In the genomic region with DNA sequence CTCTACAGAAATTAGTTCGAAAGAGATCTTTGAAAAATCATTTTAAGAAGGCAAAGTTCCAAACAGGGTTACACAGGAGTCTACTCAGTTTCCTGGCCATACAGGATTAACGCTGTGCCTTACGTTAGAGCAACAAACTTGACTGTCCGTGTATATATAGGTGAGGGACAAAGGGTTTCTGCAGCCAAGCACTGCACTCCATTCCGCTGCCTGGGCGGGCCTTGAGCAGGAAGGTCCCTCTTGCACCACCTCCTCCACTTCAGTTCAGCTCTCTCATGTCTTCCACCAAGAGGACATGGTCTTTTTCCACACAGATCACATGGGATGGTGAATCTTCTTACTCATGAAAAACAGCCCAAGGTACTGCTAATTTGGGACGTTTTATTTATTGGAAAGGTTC, we compare ENCODE assay signal across 15 cellular contexts. TPM values are rescaled to one million over a fixed set of nuclear protein-coding genes. Genes with fewer than 3 reads are reported as not detected.
DNase-seq lines count a peak whose midpoint lies in the region; ATAC-seq and TF ChIP-seq lines count a peak whose summit lies in the region.
"Had no signal": no experiment of that assay in that cellular context is flagged by ENCODE, and none has a peak within 500 bp of the region (broad histone marks: within the 10 kb centered on the region; RNA-seq: fewer than 3 reads in every experiment).

No MANE protein-coding gene starts in this region.

- peaks cover 7% of the 10 kb centered on the region for H3K4me1 Mint-ChIP-seq in activated naive CD8-positive, alpha-beta T cell (ENCODE audit: low read depth)
- peaks cover 12% of the 10 kb centered on the region for H3K4me1 Mint-ChIP-seq in activated naive CD8-positive, alpha-beta T cell treated with anti-CD3 and anti-CD28 coated beads, Interleukin-2, amount 50 U/mL, for 24 hours
- H3K4me1 Mint-ChIP-seq in chondrocyte (ENCODE audit: low read depth): peaks cover 13% of the 10 kb centered on the region
- no peaks in the 10 kb centered on the region for H3K4me1 Mint-ChIP-seq in nephron progenitor cell
- H3K4me1 Mint-ChIP-seq: IgD-negative memory B cell had no signal

- H3K9me3 Mint-ChIP-seq in activated naive CD8-positive, alpha-beta T cell (ENCODE audit: low read depth): no peaks in the 10 kb centered on the region
- peaks cover 6% of the 10 kb centered on the region for H3K9me3 Mint-ChIP-seq in activated naive CD8-positive, alpha-beta T cell treated with anti-CD3 and anti-CD28 coated beads, Interleukin-2, amount 50 U/mL, for 24 hours
- no peaks in the 10 kb centered on the region for H3K9me3 Mint-ChIP-seq in chondrocyte (ENCODE audit: low read depth)
- no peaks in the 10 kb centered on the region for H3K9me3 Mint-ChIP-seq in nephron progenitor cell
- H3K9me3 Mint-ChIP-seq: IgD-negative memory B cell had no signal

- peaks cover 12% of the 10 kb centered on the region for H3K36me3 Mint-ChIP-seq in activated naive CD8-positive, alpha-beta T cell
- H3K36me3 Mint-ChIP-seq in activated naive CD8-positive, alpha-beta T cell treated with anti-CD3 and anti-CD28 coated beads, Interleukin-2, amount 50 U/mL, for 24 hours (ENCODE audit: low read depth): peaks cover 71% of the 10 kb centered on the region
- H3K36me3 Mint-ChIP-seq in chondrocyte (ENCODE audit: low read depth): peaks cover 48% of the 10 kb centered on the region
- peaks cover 70% of the 10 kb centered on the region for H3K36me3 Mint-ChIP-seq in nephron progenitor cell (ENCODE audit: low read depth)
- H3K36me3 Mint-ChIP-seq: IgD-negative memory B cell had no signal

- H3K4me3 Mint-ChIP-seq in activated naive CD8-positive, alpha-beta T cell: no peak overlapping the region
- no peak overlapping the region for H3K4me3 Mint-ChIP-seq in activated naive CD8-positive, alpha-beta T cell treated with anti-CD3 and anti-CD28 coated beads, Interleukin-2, amount 50 U/mL, for 24 hours
- no peak overlapping the region for H3K4me3 Mint-ChIP-seq in chondrocyte (ENCODE audit: unreplicated experiment)
- no peak overlapping the region for H3K4me3 Mint-ChIP-seq in nephron progenitor cell
- H3K4me3 Mint-ChIP-seq: IgD-negative memory B cell had no signal

- POLR2A ChIA-PET in A673 (lab: Charles Lee; ENCODE audit: low non-redundant PET): no interaction called here

- H3K27ac Mint-ChIP-seq in activated naive CD8-positive, alpha-beta T cell: peak overlapping the region; percentile 23
- H3K27ac Mint-ChIP-seq in activated naive CD8-positive, alpha-beta T cell treated with anti-CD3 and anti-CD28 coated beads, Interleukin-2, amount 50 U/mL, for 24 hours: no peak overlapping the region
- H3K27ac Mint-ChIP-seq in chondrocyte (ENCODE audit: unreplicated experiment): peak overlapping the region; percentile 79
- peak overlapping the region; percentile 66 for H3K27ac Mint-ChIP-seq in nephron progenitor cell
- H3K27ac Mint-ChIP-seq: IgD-negative memory B cell had no signal

- TF ChIP-seq CTCF in chondrocyte (IDR thresholded peaks at IDR 0.05): no peak
- no peak for TF ChIP-seq CTCF in nephron progenitor cell (IDR thresholded peaks at IDR 0.05)
- no peak for TF ChIP-seq CTCF in A673 (conservative IDR thresholded peaks at IDR 0.05; ENCODE audit: low read depth, low read length)

- CTCF ChIA-PET in A673 (lab: Charles Lee): no interaction called here

- no peak overlapping the region for H3K4me3 ChIP-seq in A673 (ENCODE audit: low read depth, low read length, poor library complexity, severe bottlenecking)

- H3K27ac ChIP-seq in A673 (ENCODE audit: low read depth, low read length, poor library complexity, severe bottlenecking): no peak overlapping the region

- in situ Hi-C loops in SK-MEL-5 (cut with HindIII; ENCODE audit: low pct_unique_long_range_greater_than_20kb, low sequenced_read_pairs): no loop called here

- intact Hi-C loops in A673 (cut with micrococcal nuclease; ENCODE audit: unreplicated experiment): no loop called here

- H3K4me1 ChIP-seq in A673 (ENCODE audit: insufficient read depth, low read length, poor library complexity, severe bottlenecking): no peaks in the 10 kb centered on the region

- no peaks in the 10 kb centered on the region for H3K27me3 Mint-ChIP-seq in activated naive CD8-positive, alpha-beta T cell
- H3K27me3 Mint-ChIP-seq in activated naive CD8-positive, alpha-beta T cell treated with anti-CD3 and anti-CD28 coated beads, Interleukin-2, amount 50 U/mL, for 24 hours: no peaks in the 10 kb centered on the region
- H3K27me3 Mint-ChIP-seq in chondrocyte (ENCODE audit: low read depth) (no peaks in the 10 kb centered on the region), nephron progenitor cell (ENCODE audit: low read depth, poor library complexity) (peaks cover 3% of the 10 kb centered on the region)
- H3K27me3 Mint-ChIP-seq: IgD-negative memory B cell had no signal

- DNase-seq in activated naive CD8-positive, alpha-beta T cell treated with anti-CD3 and anti-CD28 coated beads, Interleukin-2, amount 50 U/mL, for 24 hours: no peak
- peak; percentile 32 for DNase-seq in SK-MEL-5 (ENCODE audit: low read depth, low spot score)
- DNase-seq in chondrocyte (ENCODE audit: low spot score): no peak
- no peak for DNase-seq in nephron progenitor cell
- no peak for DNase-seq in A673 (ENCODE audit: low spot score)
- no peak for DNase-seq in DMS53 treated with DMSO at 0.1 percent for 48 hours (lab: John Stamatoyannopoulos, UW; ENCODE audit: unreplicated experiment)
- DNase-seq: DMS 273 treated with DMSO at 0.1 percent for 48 hours, NCI-H1417 treated with DMSO at 0.1 percent for 48 hours, NCI-H2029 treated with DMSO at 0.1 percent for 48 hours, NCI-H510A treated with DMSO at 0.1 percent for 48 hours, SHP77 had no signal

- H3K9me3 ChIP-seq in A673 (ENCODE audit: low read depth, low read length, poor library complexity, severe bottlenecking): no peaks in the 10 kb centered on the region

- H3K36me3 ChIP-seq in A673 (ENCODE audit: insufficient read depth, low read length, poor library complexity, severe bottlenecking): peaks cover 86% of the 10 kb centered on the region

- ATAC-seq in activated naive CD8-positive, alpha-beta T cell treated with anti-CD3 and anti-CD28 coated beads, Interleukin-2, amount 50 U/mL, for 24 hours: no peak
- ATAC-seq in GM18519 (IDR thresholded peaks at IDR 0.05; ENCODE audit: low FRiP score, unreplicated experiment): no peak
- ATAC-seq: HCT116 had no signal

- BruUV-seq in A673 (replicated peaks; lab: Mats Ljungman, UMichigan): no TSS peak

- no peaks in the 10 kb centered on the region for H3K27me3 ChIP-seq in A673 (replicated peaks; ENCODE audit: insufficient read depth, low read depth, low read length, poor library complexity)

RNA-seq across cellular contexts. Expression of gene MCMBP, which starts 43.2 kb away (rescaled TPM):
- total RNA-seq in SK-MEL-5 (2014; rRNA removed; shearing (Covaris generic)): 39.6 and 41.1 TPM in 2 replicates
- polyA plus RNA-seq in SK-MEL-5 (2015; cell fraction: cytosol; rRNA removed): 43.4 and 46.7 TPM in 2 replicates
- 25.8 and 29.1 TPM in 2 replicates for polyA plus RNA-seq in SK-MEL-5 (2015; cell fraction: nucleus; rRNA removed)
- 43.9 to 52.6 TPM (median 45.1 TPM) in 3 replicates for total RNA-seq in chondrocyte
- 108 and 110 TPM in 2 replicates for total RNA-seq in A673 (2021)
